Comparison of ENCODE assay signal across 8 cellular contexts in genomic region chr5:179795049-179795862, GRCh38. TPM values are rescaled to one million over a fixed set of nuclear protein-coding genes. Genes with fewer than 3 reads are reported as not detected.
DNase-seq lines count a peak whose midpoint lies in the region; ATAC-seq, FAIRE-seq and TF ChIP-seq lines count a peak whose summit lies in the region.

No MANE protein-coding gene starts in this region.

- peaks cover 26 to 34% (median 29%) of the 10 kb centered on the region in 3 donors for H3K4me1 Mint-ChIP-seq in T-cell

- peak overlapping the region; percentile 50 to 66 (median 65) for H3K4me3 Mint-ChIP-seq in T-cell

- FAIRE-seq in D721Med (lab: Jason Lieb, UNC) = no peak

- TF ChIP-seq CTCF in fibroblast of mammary gland (conservative IDR thresholded peaks at IDR 0.05; ENCODE audit: control insufficient read depth, insufficient read depth, low read depth, low read length) (no peak), D721Med (IDR thresholded peaks at IDR 0.05; ENCODE audit: insufficient read depth, missing control alignments) (no peak)

- POLR2A ChIA-PET in T-cell (lab: Charles Lee) = interaction anchor here in 1 of 2 donors (0.8 kb wide), 1 partner anchor 10 kb away, joined by 8 read pairs; no protein-coding TSS in a partner anchor

- H3K9me3 Mint-ChIP-seq in T-cell = no peaks in the 10 kb centered on the region

- DNase-seq in ELR (ENCODE audit: low read depth) (peak; percentile 14), T-cell (no peak), fibroblast of mammary gland (ENCODE audit: low read depth) (no peak), posterior vena cava (ENCODE audit: low spot score) (peak; percentile 83), D721Med (ENCODE audit: insufficient read length, low spot score) (no peak), NOMO-1 (lab: John Stamatoyannopoulos, UW; ENCODE audit: unreplicated experiment in 2 of 2) (no peak), CD1c-positive myeloid dendritic cell (ENCODE audit: extremely low spot score) (no peak)

- CTCF ChIA-PET in T-cell (lab: Charles Lee) = interaction anchor here (0.6 to 1.4 kb wide), 7 partner anchors 16 to 54 kb away, joined by 3 to 6 read pairs (median 4); no protein-coding TSS in a partner anchor

- intact Hi-C loops in posterior vena cava (cut with DNase I) = no loop called here

- peak overlapping the region; percentile 29 for H3K4me3 ChIP-seq in fibroblast of mammary gland (ENCODE audit: control insufficient read depth, low read depth, low read length)

- H3K36me3 Mint-ChIP-seq in T-cell = peaks cover 9% of the 10 kb centered on the region

- H3K27ac Mint-ChIP-seq in T-cell = peak overlapping the region in 1 of 2 donors; percentile 34

- peak; percentile 0 for ATAC-seq in HG03095 (IDR thresholded peaks at IDR 0.05; ENCODE audit: unreplicated experiment)
- ATAC-seq in T-cell (replicated peaks in 1 of 4) = no peak

- no peaks in the 10 kb centered on the region for H3K27me3 Mint-ChIP-seq in T-cell

RNA-seq across cellular contexts. Expression of gene LTC4S, which starts 1.5 kb away (rescaled TPM):
- total RNA-seq in T-cell (10 to 100 TPM in 1 of 5 donors, 1 to 10 TPM in 4; 3.6 to 12.6 (median 8.1) TPM), posterior vena cava (10 to 100 TPM; 19.7 to 20.3 TPM)

RNA-seq across cellular contexts. Expression of gene MGAT4B, which starts 11.4 kb away (rescaled TPM):
- total RNA-seq in T-cell = 100 to 1,000 TPM; 119 to 159 (median 132) TPM
- total RNA-seq in posterior vena cava = 10 to 100 TPM; 54.6 to 62.8 TPM

RNA-seq across cellular contexts. Expression of gene SQSTM1, which starts 25.4 kb away (rescaled TPM):
- total RNA-seq in T-cell (100 to 1,000 TPM; 220 to 327 (median 280) TPM), posterior vena cava (100 to 1,000 TPM; 245 to 333 TPM)

Comparison
In these comparisons a context has a peak if more than half of its experiments do, and no peak if none do; other contexts are left out.
1. DNase-seq: peak in ELR (single experiment) and posterior vena cava (single experiment); none in T-cell (0 of 34), fibroblast of mammary gland (single experiment), D721Med (single experiment), NOMO-1 (0 of 2) and CD1c-positive myeloid dendritic cell (single experiment).